1 cellular context compared by ENCODE assay signal in the genomic region with DNA sequence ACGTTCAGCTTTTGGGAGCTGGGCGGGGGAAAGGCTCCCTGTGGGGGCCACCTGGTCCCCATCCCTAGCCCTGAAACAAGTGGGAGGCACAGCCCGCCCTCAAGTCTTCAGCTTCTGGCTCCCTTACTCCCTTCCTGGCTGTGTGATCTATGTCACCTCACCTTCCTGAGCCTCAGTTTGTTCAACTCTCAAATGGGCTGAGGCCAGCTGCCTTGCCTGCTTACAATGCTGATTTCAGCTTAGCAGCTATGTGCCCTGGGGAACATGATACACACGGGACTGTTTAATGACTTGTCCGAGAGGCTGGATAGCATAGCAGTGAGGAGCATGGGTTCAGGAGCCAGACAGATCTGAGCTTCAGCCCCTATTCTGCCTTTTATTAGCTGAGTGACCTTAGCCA.
TF ChIP-seq lines count a peak whose summit lies in the region.

No MANE protein-coding gene starts in this region.

TF ChIP-seq in H1, 55 proteins besides CTCF, POLR2A, EP300 and RAD21:
- TF ChIP-seq, protein P1, sequence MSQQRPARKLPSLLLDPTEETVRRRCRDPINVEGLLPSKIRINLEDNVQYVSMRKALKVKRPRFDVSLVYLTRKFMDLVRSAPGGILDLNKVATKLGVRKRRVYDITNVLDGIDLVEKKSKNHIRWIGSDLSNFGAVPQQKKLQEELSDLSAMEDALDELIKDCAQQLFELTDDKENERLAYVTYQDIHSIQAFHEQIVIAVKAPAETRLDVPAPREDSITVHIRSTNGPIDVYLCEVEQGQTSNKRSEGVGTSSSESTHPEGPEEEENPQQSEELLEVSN (IDR thresholded peaks at IDR 0.05) = no peak
- TF ChIP-seq KDM1A (IDR thresholded peaks at IDR 0.05; ENCODE audit: borderline replicate concordance, low read length) = peak; percentile 76; the same call in 1 of the 2 replicates
